ENCODE assay signal across 9 cellular contexts in the genomic region with DNA sequence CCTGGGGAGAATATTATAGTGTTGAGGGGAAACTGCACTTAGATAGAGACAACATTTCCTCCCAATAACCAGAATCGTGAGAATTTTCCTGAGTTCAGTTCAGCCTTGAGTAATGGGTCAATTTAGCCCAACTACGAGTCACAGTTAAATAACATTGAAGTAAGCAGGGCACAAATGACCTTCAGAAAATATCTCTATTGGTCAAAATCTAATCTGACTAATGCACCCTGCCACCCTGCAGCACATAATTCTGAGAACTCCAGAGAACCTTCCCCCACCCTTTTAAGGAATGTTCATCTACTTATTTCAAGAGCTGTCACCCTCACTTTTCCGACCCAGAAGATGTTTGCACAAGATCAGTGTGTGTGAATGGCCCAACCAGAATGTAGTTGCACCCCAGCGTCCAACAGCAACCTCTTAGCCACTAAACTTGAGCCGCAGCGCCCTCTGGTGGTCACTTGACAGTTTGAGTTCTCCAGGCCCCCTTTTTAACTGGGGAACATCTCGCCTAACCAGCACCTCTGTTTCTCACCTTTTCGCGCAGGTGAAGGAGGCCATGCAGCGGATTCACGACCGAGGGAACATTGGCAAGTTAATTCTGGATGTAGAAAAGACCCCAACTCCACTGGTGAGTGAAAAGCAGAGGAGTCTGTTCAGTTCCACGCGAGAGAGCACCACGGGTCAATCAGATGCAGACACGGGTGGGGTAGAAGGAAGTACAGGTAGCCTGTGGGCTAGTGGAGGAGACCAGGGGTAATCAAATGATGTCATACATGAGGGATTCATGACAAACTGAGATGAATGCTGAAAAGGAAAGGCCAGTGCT. TPM values are rescaled to one million over a fixed set of nuclear protein-coding genes. Genes with fewer than 3 reads are reported as not detected.
A peak's percentile ranks its signal among the peaks of the same experiment; 100 is the strongest.
DNase-seq lines count a peak whose midpoint lies in the region; ATAC-seq lines count a peak whose summit lies in the region.
"Had no signal": no experiment of that assay in that cellular context is flagged by ENCODE, and none has a peak within 500 bp of the region (broad histone marks: within the 10 kb centered on the region; RNA-seq: fewer than 3 reads in every experiment).

No MANE protein-coding gene starts in this region.

- DNase-seq in NCI-H187 (lab: John Stamatoyannopoulos, UW) (peak; percentile 23 to 26), NCI-H187 treated with DMSO at 0.1 percent for 48 hours (lab: John Stamatoyannopoulos, UW) (no peak), NCI-H2227 treated with DMSO at 0.1 percent for 48 hours (lab: John Stamatoyannopoulos, UW) (peak; percentile 58), lung microvascular endothelial cell (ENCODE audit: low read depth in 2 of 2) (peak; percentile 76 to 82)
- peak; percentile 63 to 66 for DNase-seq in activated CD4-positive, alpha-beta T cell treated with anti-CD3 and anti-CD28 coated beads, Interleukin-2, amount 50 U/mL, for 24 hours (ENCODE audit: low read depth in 1 of 2, low spot score in 1 of 2)
- peak; percentile 70 for DNase-seq in effector CD4-positive, alpha-beta T cell
- DNase-seq in stimulated activated CD8-positive, alpha-beta memory T cell treated with anti-CD3 and anti-CD28 coated beads, Interleukin-12 subunit alpha, Interleukin-12 subunit beta, amount 100 ng/mL, for 4 hours (ENCODE audit: low read depth): peak; percentile 38

- peak; percentile 75 for ATAC-seq in HG03025 (IDR thresholded peaks at IDR 0.05; ENCODE audit: low FRiP score, unreplicated experiment)

RNA-seq across cellular contexts. Expression of a gene that starts 50.8 kb away (rescaled TPM):
- not detected in 2 replicates for total RNA-seq in lung microvascular endothelial cell
- total RNA-seq: subcutaneous adipose tissue had no signal
